In the genomic region with DNA sequence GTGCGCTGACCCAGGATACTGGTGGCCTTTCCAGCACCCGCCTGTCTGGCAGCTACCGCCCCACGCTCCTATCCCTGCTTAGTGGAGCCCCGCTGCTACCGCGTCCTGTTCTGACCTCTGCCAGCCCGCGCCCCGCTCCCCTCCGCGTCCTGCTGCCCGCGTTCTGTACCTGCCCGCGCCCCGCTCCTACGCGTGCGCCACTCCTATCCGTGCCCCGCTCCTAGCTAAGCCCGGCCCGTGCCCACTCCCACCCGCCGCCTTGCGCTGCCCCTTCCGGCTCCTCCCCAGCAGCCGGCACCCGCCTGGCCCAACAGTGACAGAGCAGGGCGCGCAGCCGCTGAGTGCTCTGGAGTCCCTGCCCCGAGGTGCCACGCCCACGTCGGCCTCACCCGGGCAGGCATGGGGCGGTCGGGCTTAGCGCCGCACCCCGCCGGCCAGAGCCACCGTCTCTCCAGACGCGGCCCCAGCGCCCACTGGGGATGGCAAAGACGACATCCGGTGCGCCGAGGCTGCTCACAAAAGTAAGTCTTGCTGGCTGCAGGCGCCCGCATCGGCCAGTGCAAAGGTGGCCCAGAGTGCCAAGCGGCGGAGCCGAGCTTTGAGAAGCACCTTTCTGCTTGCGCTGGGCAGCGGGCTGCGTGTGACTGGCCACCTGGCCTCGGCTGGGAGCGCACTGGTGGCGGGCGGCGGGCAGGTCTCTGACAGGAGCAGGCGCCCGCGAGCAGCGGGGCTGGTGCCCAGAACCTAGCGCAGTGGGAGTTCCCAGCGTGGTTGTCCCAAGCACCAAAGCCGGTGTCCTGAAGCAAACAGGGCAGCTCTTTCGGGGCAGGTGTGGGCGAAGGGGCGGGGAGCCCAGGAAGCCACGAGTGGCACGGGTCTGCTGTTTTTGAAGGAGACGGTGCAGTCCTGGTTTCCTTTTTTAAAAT, we compare ENCODE assay signal across 10 cellular contexts. TPM values are rescaled to one million over a fixed set of nuclear protein-coding genes. Genes with fewer than 3 reads are reported as not detected.
DNase-seq lines count a peak whose midpoint lies in the region; ATAC-seq, FAIRE-seq and TF ChIP-seq lines count a peak whose summit lies in the region.
"Not testable (repeated sequence)": the region's sequence is repeated elsewhere in the genome, so short reads cannot be mapped to it uniquely, and the experiment has no call there.
"Had no signal": no experiment of that assay in that cellular context is flagged by ENCODE, and none has a peak within 500 bp of the region (broad histone marks: within the 10 kb centered on the region; RNA-seq: fewer than 3 reads in every experiment).

No MANE protein-coding gene starts in this region.

- H3K9ac ChIP-seq in SK-N-SH; keratinocyte (ENCODE audit: control insufficient read depth, extremely low read depth, insufficient read depth, low read length); parathyroid adenoma: not testable (repeated sequence)

- not testable (repeated sequence) for H3K36me3 ChIP-seq in SK-N-SH (replicated peaks in 1 of 2; ENCODE audit: control insufficient read depth in 1 of 2, insufficient read depth in 2 of 2, low read length in 1 of 2); keratinocyte (ENCODE audit: control insufficient read depth in 2 of 2, extremely low read depth in 1 of 2, insufficient read depth in 2 of 2, low read length in 2 of 2); parathyroid adenoma (ENCODE audit: control insufficient read depth, insufficient read depth, low read length); upper lobe of left lung

- H3K9me3 ChIP-seq in SK-N-SH; keratinocyte (ENCODE audit: control insufficient read depth, low read depth, low read length); parathyroid adenoma (ENCODE audit: control insufficient read depth, low read length); upper lobe of left lung: not testable (repeated sequence)

- H3K27me3 Mint-ChIP-seq in activated naive CD4-positive, alpha-beta T cell treated with anti-CD3 and anti-CD28 coated beads, Interleukin-2, amount 10 ng/mL, durations not matched to agents 7 days and 5 days, result peaks cover 14% of the 10 kb centered on the region

- DNase-seq in Daoy (ENCODE audit: low read depth) (peak; percentile 63), LoVo (ENCODE audit: low spot score) (peak; percentile 64), SK-N-SH (peak; percentile 63), epithelial cell of esophagus (ENCODE audit: low read depth) (peak; percentile 48), upper lobe of left lung (peak; percentile 30 to 88)
- DNase-seq in activated naive CD4-positive, alpha-beta T cell treated with anti-CD3 and anti-CD28 coated beads, Interleukin-2, amount 10 ng/mL, durations not matched to agents 7 days and 5 days, result peak; percentile 45
- not testable (repeated sequence) for DNase-seq in keratinocyte (ENCODE audit: low read depth, low spot score)

- H4K20me1 ChIP-seq in SK-N-SH (ENCODE audit: insufficient read depth); keratinocyte (ENCODE audit: control insufficient read depth, extremely low read depth, insufficient read depth, low read length): not testable (repeated sequence)

- H2AFZ ChIP-seq in SK-N-SH (ENCODE audit: low read depth), result peak overlapping the region; percentile 63; the same call in 1 of the 2 replicates
- peak overlapping the region; percentile 33 for H2AFZ ChIP-seq in keratinocyte (ENCODE audit: control insufficient read depth, low read length)
- H2AFZ ChIP-seq in parathyroid adenoma, result peak overlapping the region; percentile 73

- H3K27me3 ChIP-seq in SK-N-SH (ENCODE audit: insufficient read depth); keratinocyte (ENCODE audit: control insufficient read depth, extremely low read depth, insufficient read depth, low read length); parathyroid adenoma (ENCODE audit: control insufficient read depth, insufficient read depth, low read length); upper lobe of left lung: not testable (repeated sequence)

- TF ChIP-seq EP300 in SK-N-SH (IDR thresholded peaks at IDR 0.05; ENCODE audit: borderline replicate concordance in 1 of 2, low read depth in 1 of 2, low read length in 1 of 2); upper lobe of left lung (IDR thresholded peaks at IDR 0.05): not testable (repeated sequence)

- not testable (repeated sequence) for H3K36me3 Mint-ChIP-seq in activated naive CD4-positive, alpha-beta T cell treated with anti-CD3 and anti-CD28 coated beads, Interleukin-2, amount 10 ng/mL, durations not matched to agents 7 days and 5 days

- H3K9me1 ChIP-seq in keratinocyte (ENCODE audit: control insufficient read depth, extremely low read depth, insufficient read depth, low read length), result not testable (repeated sequence)

- H3K79me2 ChIP-seq in SK-N-SH (ENCODE audit: insufficient read depth); keratinocyte (ENCODE audit: control insufficient read depth, insufficient read depth, low read length); parathyroid adenoma: not testable (repeated sequence)

- not testable (repeated sequence) for H3K27ac ChIP-seq in SK-N-SH (ENCODE audit: low read depth in 2 of 2, low read length in 1 of 2); keratinocyte (ENCODE audit: control insufficient read depth, insufficient read depth, low read length); parathyroid adenoma; upper lobe of left lung

- peak overlapping the region; percentile 79 for H3K4me2 ChIP-seq in SK-N-SH
- H3K4me2 ChIP-seq in keratinocyte (ENCODE audit: control insufficient read depth, extremely low read depth, insufficient read depth, low read depth, low read length), result peak overlapping the region; percentile 27
- peak overlapping the region; percentile 42 for H3K4me2 ChIP-seq in parathyroid adenoma (ENCODE audit: low read length)

- peaks cover 26% of the 10 kb centered on the region for H3K4me1 Mint-ChIP-seq in activated naive CD4-positive, alpha-beta T cell treated with anti-CD3 and anti-CD28 coated beads, Interleukin-2, amount 10 ng/mL, durations not matched to agents 7 days and 5 days

- ATAC-seq in upper lobe of left lung (ENCODE audit: low FRiP score in 2 of 2), result peak; percentile 48 to 63

- dilution Hi-C loops in keratinocyte (cut with MboI; ENCODE audit: extremely low pct_ligation_motif_present, low sequenced_read_pairs), result not testable (repeated sequence)

- not testable (repeated sequence) for TF ChIP-seq RAD21 in SK-N-SH (IDR thresholded peaks at IDR 0.05; ENCODE audit: low read length)

- H3F3A ChIP-seq in SK-N-SH (replicated peaks; ENCODE audit: insufficient read depth), result not testable (repeated sequence)

- H3K4me3 ChIP-seq in SK-N-SH (ENCODE audit: low read depth in 2 of 2, low read length in 1 of 2), result peak overlapping the region; percentile 52 to 62
- peak overlapping the region; percentile 20 for H3K4me3 ChIP-seq in epithelial cell of esophagus (ENCODE audit: low read length)
- peak overlapping the region in 2 of 3 experiments; percentile 18 to 39 for H3K4me3 ChIP-seq in keratinocyte (ENCODE audit: control insufficient read depth in 2 of 3, extremely low read depth in 1 of 3, insufficient read depth in 2 of 3, low read depth in 1 of 3, low read length in 3 of 3)
- H3K4me3 ChIP-seq in parathyroid adenoma (ENCODE audit: low read depth, low read length), result not testable (repeated sequence)
- peak overlapping the region in 3 of 4 donors; percentile 40 to 50 (median 45) for H3K4me3 ChIP-seq in upper lobe of left lung

- not testable (repeated sequence) for H3K27ac Mint-ChIP-seq in activated naive CD4-positive, alpha-beta T cell treated with anti-CD3 and anti-CD28 coated beads, Interleukin-2, amount 10 ng/mL, durations not matched to agents 7 days and 5 days

- CTCF ChIA-PET in SK-N-SH (lab: Yijun Ruan, JAX); activated naive CD4-positive, alpha-beta T cell treated with anti-CD3 and anti-CD28 coated beads, Interleukin-2, amount 10 ng/mL, durations not matched to agents 7 days and 5 days (lab: Charles Lee): not testable (repeated sequence)

- not testable (repeated sequence) for H3K4me1 ChIP-seq in SK-N-SH (ENCODE audit: control insufficient read depth in 1 of 2, insufficient read depth in 2 of 2, low read depth in 1 of 2, low read length in 1 of 2); keratinocyte (ENCODE audit: control insufficient read depth, extremely low read depth, insufficient read depth, low read length); parathyroid adenoma
- H3K4me1 ChIP-seq in upper lobe of left lung, result peaks cover 0 to 11% (median 2%) of the 10 kb centered on the region in 4 donors

- TF ChIP-seq CTCF in SK-N-SH (IDR thresholded peaks at IDR 0.05); epithelial cell of esophagus (IDR thresholded peaks at IDR 0.05; ENCODE audit: insufficient read depth, low read depth, low read length, missing control alignments); keratinocyte (optimal IDR thresholded peaks at IDR 0.05 in 1 of 3, IDR thresholded peaks at IDR 0.05 in 1 of 3, conservative IDR thresholded peaks at IDR 0.05 in 1 of 3; ENCODE audit: extremely low read depth in 1 of 3, insufficient read depth in 2 of 3, low read length in 3 of 3); parathyroid adenoma (IDR thresholded peaks at IDR 0.05); upper lobe of left lung (IDR thresholded peaks at IDR 0.05): not testable (repeated sequence)

- not testable (repeated sequence) for H3K9me3 Mint-ChIP-seq in activated naive CD4-positive, alpha-beta T cell treated with anti-CD3 and anti-CD28 coated beads, Interleukin-2, amount 10 ng/mL, durations not matched to agents 7 days and 5 days

- POLR2A ChIA-PET in SK-N-SH (lab: Yijun Ruan, JAX), result not testable (repeated sequence)

- 5% methylated on average over 13 of the region's 79 CpGs for WGBS in SK-N-SH (ENCODE audit: low lambda C conversion rate)
- 9% methylated on average over 21 of the region's 79 CpGs; no CpG with 5 or more reads in 1 of the 2 donors for WGBS in upper lobe of left lung, 2 donors

- not testable (repeated sequence) for H3K9me2 ChIP-seq in SK-N-SH

- TF ChIP-seq POLR2A in upper lobe of left lung (IDR thresholded peaks at IDR 0.05), result not testable (repeated sequence)

- peak overlapping the region; percentile 67 for H3K4me3 Mint-ChIP-seq in activated naive CD4-positive, alpha-beta T cell treated with anti-CD3 and anti-CD28 coated beads, Interleukin-2, amount 10 ng/mL, durations not matched to agents 7 days and 5 days

- peak; percentile 9 for FAIRE-seq in keratinocyte (lab: Jason Lieb, UNC)

RNA-seq across cellular contexts. Expression of a gene that starts 56.5 kb away (rescaled TPM):
- total RNA-seq in Daoy (2014; rRNA removed; shearing (Covaris generic)), result not detected in 2 replicates
- polyA plus RNA-seq in SK-N-SH (2012; rRNA removed) (not detected in 2 replicates), keratinocyte (not detected in 3 replicates)
- not detected in 2 replicates for polyA plus RNA-seq in SK-N-SH (2012; cell fraction: cytosol; rRNA removed)
- polyA plus RNA-seq in SK-N-SH (2012; cell fraction: nucleus; rRNA removed), result not detected in 2 replicates
- polyA plus RNA-seq in keratinocyte (2011; ENCODE audit: low read depth), result not detected
- polyA plus RNA-seq in keratinocyte (2011; cell fraction: cytosol; rRNA removed), result not detected in 2 replicates
- polyA plus RNA-seq in keratinocyte (2011; cell fraction: nucleus; rRNA removed), result not detected in 2 replicates
- not detected in 2 replicates for polyA plus RNA-seq in keratinocyte (2012; ENCODE audit: low replicate concordance)
- not detected in 3 replicates for polyA minus RNA-seq in keratinocyte
- not detected for polyA minus RNA-seq in keratinocyte (2011; cell fraction: cytosol; rRNA and poly(A)+ RNA removed)
- polyA minus RNA-seq in keratinocyte (2011; cell fraction: nucleus; rRNA and poly(A)+ RNA removed), result not detected in 2 replicates
- not detected for total RNA-seq in upper lobe of left lung
- total RNA-seq: aorta, sigmoid colon had no signal
- polyA plus RNA-seq: aorta, sigmoid colon had no signal

Comparison
In these comparisons a context has a peak if more than half of its experiments do, and no peak if none do; other contexts are left out.
1. H3K4me2 ChIP-seq: peak in every context shown above with its lines; median percentile 79 in SK-N-SH; 42 in parathyroid adenoma; 27 in keratinocyte.